Comparison of ENCODE assay signal across 18 cellular contexts in the genomic region with DNA sequence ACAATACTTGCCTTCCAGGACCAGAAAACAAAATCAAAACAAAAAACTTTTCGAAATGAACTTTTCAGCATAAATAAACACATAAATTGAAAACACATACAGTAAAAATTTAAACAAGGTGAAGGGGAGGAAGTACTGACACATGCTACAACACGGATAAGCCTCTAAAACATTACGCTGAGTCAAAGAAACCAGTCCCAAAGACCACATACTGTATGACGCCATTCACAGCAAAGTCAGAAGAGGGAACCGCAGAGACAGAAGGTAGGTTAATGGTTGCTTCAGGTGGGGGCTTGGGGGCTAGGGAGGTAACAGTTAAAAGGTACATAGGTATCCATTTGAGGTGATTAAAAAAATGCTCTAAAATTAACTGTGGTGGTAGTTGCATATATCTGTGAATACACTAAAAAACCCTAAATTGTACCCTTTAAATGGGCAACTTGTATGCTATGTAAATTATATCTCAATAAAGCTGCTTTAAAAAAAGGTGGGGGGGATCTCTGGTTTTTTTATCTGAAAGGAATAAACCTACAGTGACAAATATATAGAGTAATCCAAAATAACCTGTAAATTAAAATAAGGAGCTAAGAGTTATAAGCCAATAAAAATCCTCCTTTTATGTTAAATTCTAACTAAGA. TPM values are rescaled to one million over a fixed set of nuclear protein-coding genes. Genes with fewer than 3 reads are reported as not detected.
DNase-seq lines count a peak whose midpoint lies in the region; ATAC-seq and TF ChIP-seq lines count a peak whose summit lies in the region.
"Had no signal": no experiment of that assay in that cellular context is flagged by ENCODE, and none has a peak within 500 bp of the region (broad histone marks: within the 10 kb centered on the region; RNA-seq: fewer than 3 reads in every experiment).

No MANE protein-coding gene starts in this region.

- no peaks in the 10 kb centered on the region for H3K27me3 Mint-ChIP-seq in activated CD8-positive, alpha-beta T cell treated with anti-CD3 and anti-CD28 coated beads for 36 hours
- no peaks in the 10 kb centered on the region for H3K27me3 Mint-ChIP-seq in activated CD8-positive, alpha-beta T cell treated with anti-CD3 and anti-CD28 coated beads, Interleukin-2, amount 10 ng/mL, durations not matched to agents 7 days and 5 days (ENCODE audit: low read depth)
- no peaks in the 10 kb centered on the region for H3K27me3 Mint-ChIP-seq in central memory CD8-positive, alpha-beta T cell
- H3K27me3 Mint-ChIP-seq in natural killer cell treated with Interleukin-12 subunit alpha and Interleukin-12 subunit beta and Interleukin-15 and Interleukin-18, amount 100 ng/mL, for 72 hours, result no peaks in the 10 kb centered on the region

- POLR2A ChIA-PET in activated CD8-positive, alpha-beta T cell treated with anti-CD3 and anti-CD28 coated beads for 36 hours (lab: Charles Lee), result interaction anchor here (0.9 kb wide), 1 partner anchor 11 kb away, joined by 3 read pairs; no protein-coding TSS in a partner anchor
- POLR2A ChIA-PET in activated CD8-positive, alpha-beta T cell treated with anti-CD3 and anti-CD28 coated beads, Interleukin-2, amount 10 ng/mL, durations not matched to agents 7 days and 5 days (lab: Charles Lee), result no interaction called here

- CTCF ChIA-PET in activated CD8-positive, alpha-beta T cell treated with anti-CD3 and anti-CD28 coated beads for 36 hours (lab: Charles Lee), result interaction anchor here (2.1 to 2.3 kb wide), 3 partner anchors 8 to 33 kb away, joined by 4 to 6 read pairs (median 5); no protein-coding TSS in a partner anchor
- CTCF ChIA-PET in activated CD8-positive, alpha-beta T cell treated with anti-CD3 and anti-CD28 coated beads, Interleukin-2, amount 10 ng/mL, durations not matched to agents 7 days and 5 days (lab: Charles Lee), result interaction anchor here (1.2 kb wide), 1 partner anchor 12 kb away, joined by 3 read pairs; no protein-coding TSS in a partner anchor

- peak; percentile 31 for DNase-seq in activated CD8-positive, alpha-beta T cell treated with anti-CD3 and anti-CD28 coated beads for 36 hours
- DNase-seq in activated CD8-positive, alpha-beta T cell treated with anti-CD3 and anti-CD28 coated beads, Interleukin-2, amount 10 ng/mL, durations not matched to agents 7 days and 5 days, result no peak
- peak; percentile 22 for DNase-seq in ELR (ENCODE audit: low read depth)
- DNase-seq in central memory CD8-positive, alpha-beta T cell (ENCODE audit: low spot score in 2 of 2), result no peak
- DNase-seq in natural killer cell treated with Interleukin-12 subunit alpha and Interleukin-12 subunit beta and Interleukin-15 and Interleukin-18, amount 100 ng/mL, for 72 hours (ENCODE audit: low spot score), result no peak
- no peak for DNase-seq in stimulated activated CD4-positive, alpha-beta T cell treated with anti-CD3 and anti-CD28 coated beads, Interleukin-4, amount 100 ng/mL, for 4 hours
- DNase-seq: activated CD4-positive, CD25-positive, alpha-beta regulatory T cell; C1 segment of cervical spinal cord; esophagus squamous epithelium; KG1; NCI-H1930; NCI-H446; Peyer's patch; right cardiac atrium; stimulated activated CD4-positive, alpha-beta T cell treated with anti-CD3 and anti-CD28 coated beads, Interleukin-15, amount 100 ng/mL, for 24 hours; T-helper 9 cell had no signal

- peak; percentile 83 for ATAC-seq in activated CD8-positive, alpha-beta T cell treated with anti-CD3 and anti-CD28 coated beads for 36 hours
- no peak for ATAC-seq in activated CD8-positive, alpha-beta T cell treated with anti-CD3 and anti-CD28 coated beads, Interleukin-2, amount 10 ng/mL, durations not matched to agents 7 days and 5 days
- no peak for ATAC-seq in central memory CD8-positive, alpha-beta T cell (replicated peaks; ENCODE audit: extremely low read depth, poor library complexity, severe bottlenecking)
- ATAC-seq in natural killer cell treated with Interleukin-12 subunit alpha and Interleukin-12 subunit beta and Interleukin-15 and Interleukin-18, amount 100 ng/mL, for 72 hours, result peak in 1 of 2 donors; percentile 73
- ATAC-seq in HG03457 (IDR thresholded peaks at IDR 0.05; ENCODE audit: unreplicated experiment) (no peak), GM21381 (IDR thresholded peaks at IDR 0.05; ENCODE audit: unreplicated experiment) (no peak)
- ATAC-seq: right cardiac atrium had no signal

- TF ChIP-seq CTCF in activated CD8-positive, alpha-beta T cell treated with anti-CD3 and anti-CD28 coated beads for 36 hours (IDR thresholded peaks at IDR 0.05), result no peak

- peak overlapping the region; percentile 76 for H3K27ac Mint-ChIP-seq in activated CD8-positive, alpha-beta T cell treated with anti-CD3 and anti-CD28 coated beads for 36 hours
- H3K27ac Mint-ChIP-seq in activated CD8-positive, alpha-beta T cell treated with anti-CD3 and anti-CD28 coated beads, Interleukin-2, amount 10 ng/mL, durations not matched to agents 7 days and 5 days, result no peak overlapping the region
- peak overlapping the region; percentile 2 for H3K27ac Mint-ChIP-seq in central memory CD8-positive, alpha-beta T cell (ENCODE audit: low read depth)
- peak overlapping the region; percentile 47 to 58 for H3K27ac Mint-ChIP-seq in natural killer cell treated with Interleukin-12 subunit alpha and Interleukin-12 subunit beta and Interleukin-15 and Interleukin-18, amount 100 ng/mL, for 72 hours

- H3K36me3 Mint-ChIP-seq in activated CD8-positive, alpha-beta T cell treated with anti-CD3 and anti-CD28 coated beads for 36 hours (ENCODE audit: low read depth), result peaks cover 40% of the 10 kb centered on the region
- H3K36me3 Mint-ChIP-seq in activated CD8-positive, alpha-beta T cell treated with anti-CD3 and anti-CD28 coated beads, Interleukin-2, amount 10 ng/mL, durations not matched to agents 7 days and 5 days (ENCODE audit: low read depth), result peaks cover 64% of the 10 kb centered on the region
- H3K36me3 Mint-ChIP-seq in central memory CD8-positive, alpha-beta T cell (ENCODE audit: insufficient read depth), result peaks cover 20% of the 10 kb centered on the region
- no peaks in the 10 kb centered on the region for H3K36me3 Mint-ChIP-seq in natural killer cell treated with Interleukin-12 subunit alpha and Interleukin-12 subunit beta and Interleukin-15 and Interleukin-18, amount 100 ng/mL, for 72 hours

- H3K4me3 Mint-ChIP-seq in activated CD8-positive, alpha-beta T cell treated with anti-CD3 and anti-CD28 coated beads for 36 hours, result no peak overlapping the region
- H3K4me3 Mint-ChIP-seq in activated CD8-positive, alpha-beta T cell treated with anti-CD3 and anti-CD28 coated beads, Interleukin-2, amount 10 ng/mL, durations not matched to agents 7 days and 5 days, result no peak overlapping the region
- no peak overlapping the region for H3K4me3 Mint-ChIP-seq in central memory CD8-positive, alpha-beta T cell
- peak overlapping the region; percentile 35 for H3K4me3 Mint-ChIP-seq in natural killer cell treated with Interleukin-12 subunit alpha and Interleukin-12 subunit beta and Interleukin-15 and Interleukin-18, amount 100 ng/mL, for 72 hours

- H3K9me3 Mint-ChIP-seq in activated CD8-positive, alpha-beta T cell treated with anti-CD3 and anti-CD28 coated beads for 36 hours, result no peaks in the 10 kb centered on the region
- H3K9me3 Mint-ChIP-seq in activated CD8-positive, alpha-beta T cell treated with anti-CD3 and anti-CD28 coated beads, Interleukin-2, amount 10 ng/mL, durations not matched to agents 7 days and 5 days (ENCODE audit: insufficient read depth), result no peaks in the 10 kb centered on the region
- no peaks in the 10 kb centered on the region for H3K9me3 Mint-ChIP-seq in central memory CD8-positive, alpha-beta T cell
- H3K9me3 Mint-ChIP-seq in natural killer cell treated with Interleukin-12 subunit alpha and Interleukin-12 subunit beta and Interleukin-15 and Interleukin-18, amount 100 ng/mL, for 72 hours, result no peaks in the 10 kb centered on the region

- intact Hi-C loops in activated CD8-positive, alpha-beta T cell treated with anti-CD3 and anti-CD28 coated beads for 36 hours (cut with micrococcal nuclease), result no loop called here

- H3K4me1 Mint-ChIP-seq in activated CD8-positive, alpha-beta T cell treated with anti-CD3 and anti-CD28 coated beads for 36 hours (ENCODE audit: low read depth), result peaks cover 53% of the 10 kb centered on the region
- H3K4me1 Mint-ChIP-seq in activated CD8-positive, alpha-beta T cell treated with anti-CD3 and anti-CD28 coated beads, Interleukin-2, amount 10 ng/mL, durations not matched to agents 7 days and 5 days (ENCODE audit: low read depth), result peaks cover 40% of the 10 kb centered on the region
- peaks cover 58% of the 10 kb centered on the region for H3K4me1 Mint-ChIP-seq in central memory CD8-positive, alpha-beta T cell
- H3K4me1 Mint-ChIP-seq in natural killer cell treated with Interleukin-12 subunit alpha and Interleukin-12 subunit beta and Interleukin-15 and Interleukin-18, amount 100 ng/mL, for 72 hours (ENCODE audit: low read depth in 2 of 2), result peaks cover 35 to 41% of the 10 kb centered on the region in 2 donors

RNA-seq across cellular contexts. Expression of a gene that starts 7.1 kb away (rescaled TPM):
- total RNA-seq in activated CD8-positive, alpha-beta T cell treated with anti-CD3 and anti-CD28 coated beads for 36 hours, result 100 to 1,000 TPM; 113 to 115 TPM
- 100 to 1,000 TPM; 102 to 109 TPM for total RNA-seq in activated CD8-positive, alpha-beta T cell treated with anti-CD3 and anti-CD28 coated beads, Interleukin-2, amount 10 ng/mL, durations not matched to agents 7 days and 5 days
- total RNA-seq in natural killer cell treated with Interleukin-12 subunit alpha and Interleukin-12 subunit beta and Interleukin-15 and Interleukin-18, amount 100 ng/mL, for 72 hours, result 100 to 1,000 TPM in 1 of 2 donors, 10 to 100 TPM in 1; 70.8 to 102 TPM

Comparison
In these comparisons a context has a peak if more than half of its experiments do, and no peak if none do; other contexts are left out.
1. DNase-seq: peak in activated CD8-positive, alpha-beta T cell treated with anti-CD3 and anti-CD28 coated beads for 36 hours (single experiment) and ELR (single experiment); none in activated CD8-positive, alpha-beta T cell treated with anti-CD3 and anti-CD28 coated beads, Interleukin-2, amount 10 ng/mL, durations not matched to agents 7 days and 5 days (single experiment), central memory CD8-positive, alpha-beta T cell (0 of 2), natural killer cell treated with Interleukin-12 subunit alpha and Interleukin-12 subunit beta and Interleukin-15 and Interleukin-18, amount 100 ng/mL, for 72 hours (single experiment) and stimulated activated CD4-positive, alpha-beta T cell treated with anti-CD3 and anti-CD28 coated beads, Interleukin-4, amount 100 ng/mL, for 4 hours (0 of 2).